In the genomic region with DNA sequence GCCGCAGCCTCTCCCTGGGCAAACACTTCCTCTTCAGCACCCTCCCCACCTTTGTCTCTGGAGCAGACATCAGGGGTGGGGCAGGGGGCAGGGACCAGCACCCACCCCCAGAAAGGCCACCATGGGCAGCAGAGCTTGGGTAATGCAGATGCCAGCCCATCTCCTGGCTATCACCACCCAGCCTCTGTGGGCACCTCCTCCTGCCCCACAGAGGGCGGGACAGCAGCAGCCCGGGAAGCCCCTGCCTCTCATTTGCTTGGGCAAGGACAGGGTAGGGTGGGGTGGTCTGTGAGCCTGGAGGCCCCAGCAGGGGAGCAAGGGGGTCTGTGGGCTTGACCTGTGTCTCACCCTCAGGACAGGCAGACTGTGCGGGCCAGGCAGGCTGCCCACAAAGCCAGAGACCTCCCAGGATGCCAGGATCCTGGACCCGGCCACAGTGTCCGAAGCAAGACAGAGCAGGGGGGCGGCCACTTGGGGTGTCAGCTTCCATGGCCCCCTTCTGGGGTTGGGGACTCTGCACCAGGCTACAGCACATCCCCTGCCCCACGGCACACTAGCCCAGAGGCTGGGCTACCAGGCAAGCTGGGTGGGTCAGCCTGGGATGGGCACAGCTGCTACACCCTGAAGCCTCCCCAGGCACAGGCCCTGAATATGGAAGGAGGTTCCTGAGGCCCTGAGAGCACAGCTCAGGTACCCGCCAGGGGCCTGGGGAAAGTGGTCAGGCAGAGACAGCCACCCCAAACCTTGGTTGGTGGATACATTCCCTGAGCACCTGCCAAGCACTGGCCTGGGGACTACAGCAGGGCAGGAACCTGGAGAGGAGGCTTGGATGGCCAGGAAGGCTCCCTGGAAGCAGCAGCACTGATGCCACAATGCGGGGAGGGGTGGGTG, we compare ENCODE assay signal across 6 cellular contexts. TPM values are rescaled to one million over a fixed set of nuclear protein-coding genes. Genes with fewer than 3 reads are reported as not detected.
DNase-seq lines count a peak whose midpoint lies in the region; ATAC-seq and TF ChIP-seq lines count a peak whose summit lies in the region.

No MANE protein-coding gene starts in this region.

- DNase-seq in RWPE1 (ENCODE audit: low spot score) (no peak), lower lobe of right lung (no peak), mucosa of gallbladder (ENCODE audit: low spot score) (no peak), NCI-H226 (no peak), SHP77 treated with DMSO at 0.1 percent for 48 hours (lab: John Stamatoyannopoulos, UW) (no peak)

- POLR2A ChIA-PET in RWPE1 (lab: Yijun Ruan, JAX; ENCODE audit: low non-redundant PET) = no interaction called here

- no peak overlapping the region for H3K27ac ChIP-seq in BLaER1
- H3K27ac ChIP-seq in RWPE1 = peak overlapping the region; percentile 98
- H3K27ac ChIP-seq in lower lobe of right lung = peak overlapping the region; percentile 100

- no peaks in the 10 kb centered on the region for H3K9me3 ChIP-seq in BLaER1
- H3K9me3 ChIP-seq in lower lobe of right lung = no peaks in the 10 kb centered on the region

- TF ChIP-seq CTCF in RWPE1 (conservative IDR thresholded peaks at IDR 0.05; ENCODE audit: low read depth) (no peak), lower lobe of right lung (IDR thresholded peaks at IDR 0.05) (no peak)

- no peak for ATAC-seq in lower lobe of right lung

- intact Hi-C loops in lower lobe of right lung (cut with DNase I) = no loop called here

- no peak overlapping the region for H3K4me3 ChIP-seq in BLaER1
- H3K4me3 ChIP-seq in lower lobe of right lung = peak overlapping the region; percentile 82

- H4K20me1 ChIP-seq in BLaER1 = peaks cover 71% of the 10 kb centered on the region

- H3K4me1 ChIP-seq in BLaER1 = peaks cover 26% of the 10 kb centered on the region
- H3K4me1 ChIP-seq in lower lobe of right lung = peaks cover 45% of the 10 kb centered on the region

- 0 out of 2 replicates have a peak overlapping the region, but pooled peaks have one; percentile 19 for H3K9ac ChIP-seq in BLaER1

- H3K36me3 ChIP-seq in BLaER1 = peaks cover 53% of the 10 kb centered on the region
- H3K36me3 ChIP-seq in lower lobe of right lung = peaks cover 46% of the 10 kb centered on the region

- CTCF ChIA-PET in RWPE1 (lab: Yijun Ruan, JAX) = interaction anchor here (0.5 to 0.9 kb wide), 3 partner anchors 9 to 16 kb away, joined by 3 to 4 read pairs (median 3); no protein-coding TSS in a partner anchor

- no peak overlapping the region for H3K4me2 ChIP-seq in BLaER1

- peaks cover 31% of the 10 kb centered on the region for H3K27me3 ChIP-seq in BLaER1
- no peaks in the 10 kb centered on the region for H3K27me3 ChIP-seq in lower lobe of right lung (ENCODE audit: low read depth)

RNA-seq across cellular contexts. Expression of a gene that starts 4.5 kb away (rescaled TPM):
- 237 TPM for total RNA-seq in lower lobe of right lung
- 156 TPM for total RNA-seq in mucosa of gallbladder

RNA-seq across cellular contexts. Expression of a gene that starts 32.8 kb away (rescaled TPM):
- total RNA-seq in lower lobe of right lung (36.3 TPM), mucosa of gallbladder (51.1 TPM)

RNA-seq across cellular contexts. Expression of a gene that starts 34.8 kb away (rescaled TPM):
- 7.6 TPM for total RNA-seq in lower lobe of right lung
- 9.4 TPM for total RNA-seq in mucosa of gallbladder

RNA-seq across cellular contexts. Expression of a gene that starts 52.5 kb away (rescaled TPM):
- total RNA-seq in lower lobe of right lung (32.9 TPM), mucosa of gallbladder (36.6 TPM)

RNA-seq across cellular contexts. Expression of a gene that starts 58.0 kb away (rescaled TPM):
- total RNA-seq in lower lobe of right lung (6.0 TPM), mucosa of gallbladder (7.5 TPM)
